Comparison of ENCODE assay signal across 33 cellular contexts in genomic region chr20:13148961-13149360, GRCh38.
"Had no signal": no experiment of that assay in that cellular context is flagged by ENCODE, and none has a peak within 500 bp of the region (broad histone marks: within the 10 kb centered on the region; RNA-seq: fewer than 3 reads in every experiment).

No MANE protein-coding gene starts in this region.

- H3K4me2 ChIP-seq: KMS-11 had no signal

- H3K27ac ChIP-seq: KMS-11 had no signal

- H3K9me3 ChIP-seq: MG63 had no signal

- H3K4me3 ChIP-seq: MG63 had no signal

- DNase-seq: Karpas-422, Kasumi-1, MG63, MM.1S, MV-4-11, NCI-H1048, NCI-H1092, NCI-H1092 treated with DMSO at 0.1 percent for 48 hours, NCI-H1105, NCI-H1105 treated with DMSO at 0.1 percent for 48 hours, NCI-H1417, NCI-H1417 treated with DMSO at 0.1 percent for 48 hours, NCI-H1436, NCI-H1436 treated with DMSO at 0.1 percent for 48 hours, NCI-H146, NCI-H1694, NCI-H1694 treated with DMSO at 0.1 percent for 48 hours, NCI-H187, NCI-H187 treated with DMSO at 0.1 percent for 48 hours, NCI-H1930, NCI-H2029, NCI-H2029 treated with DMSO at 0.1 percent for 48 hours, NCI-H2081, NCI-H2081 treated with DMSO at 0.1 percent for 48 hours, NCI-H2171, NCI-H2227 treated with DMSO at 0.1 percent for 48 hours, NCI-H226, NCI-H345, NCI-H446, NCI-H446 treated with DMSO at 0.1 percent for 48 hours, NCI-H510A, NCI-H510A treated with DMSO at 0.1 percent for 48 hours had no signal

- H3K36me3 ChIP-seq: MG63 had no signal

- H3K27me3 ChIP-seq: MG63 had no signal

- H3K9ac ChIP-seq: KMS-11 had no signal
